8 cellular contexts compared by ENCODE assay signal in the genomic region with DNA sequence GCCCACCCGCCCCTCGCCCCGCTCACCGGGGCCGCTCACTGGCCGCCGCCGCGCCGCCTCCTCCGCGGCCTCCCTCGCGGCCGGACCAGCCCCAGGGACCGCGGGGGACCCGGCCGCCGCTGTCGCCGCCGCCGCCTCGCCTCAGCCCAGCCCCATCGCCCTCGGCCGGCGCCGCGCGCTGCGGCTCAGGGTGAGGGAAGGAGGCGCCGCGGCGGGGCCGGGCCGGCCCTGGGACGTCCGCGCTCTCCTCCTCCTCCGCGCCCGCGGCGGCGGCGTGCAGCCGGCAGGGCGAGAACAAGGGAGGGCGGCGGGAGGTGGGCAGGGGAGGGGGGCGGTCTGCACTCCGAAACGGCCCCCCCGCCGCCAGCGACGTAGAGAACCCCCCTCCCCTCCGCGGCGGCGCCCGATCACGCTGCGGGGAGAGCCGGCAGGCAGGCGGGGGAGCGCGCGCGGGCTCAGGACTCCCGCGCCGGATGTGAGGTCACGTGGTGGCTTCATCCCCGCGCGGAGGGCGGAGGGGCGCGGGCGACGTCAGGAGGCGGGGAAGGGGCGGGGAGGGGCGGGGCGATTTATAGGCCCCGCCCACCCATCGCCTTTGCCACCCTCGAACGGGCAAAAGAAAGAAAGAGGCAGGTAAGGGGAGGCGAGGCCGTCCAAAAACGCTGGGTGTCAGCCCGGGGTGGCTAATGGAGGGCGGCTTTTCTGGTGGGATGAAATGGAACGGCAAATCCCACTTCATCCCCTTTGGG. TPM values are rescaled to one million over a fixed set of nuclear protein-coding genes. Genes with fewer than 3 reads are reported as not detected.
A peak's percentile ranks its signal among the peaks of the same experiment; 100 is the strongest.
DNase-seq lines count a peak whose midpoint lies in the region; ATAC-seq and TF ChIP-seq lines count a peak whose summit lies in the region.

A gene (minus strand): TSS at position 463 of the 749 bp plus-strand sequence. CDS start 24,812 bp downstream, outside the sequence.

- TF ChIP-seq CTCF in liver (IDR thresholded peaks at IDR 0.05; ENCODE audit: low read depth, low read length, missing input control) = no peak

- H3K36me3 ChIP-seq in liver (ENCODE audit: control insufficient read depth in 4 of 4, insufficient read depth in 3 of 4, low read depth in 1 of 4, low read length in 3 of 4) = no peaks in the 10 kb centered on the region

- H3K9ac ChIP-seq in liver (ENCODE audit: low read depth in 1 of 2, low read length in 2 of 2) = peak within 1 kb of the TSS; percentile 82 to 93

- no peaks in the 10 kb centered on the region for H3K27me3 ChIP-seq in liver (ENCODE audit: control insufficient read depth in 4 of 4, insufficient read depth in 4 of 4, low read length in 3 of 4)

- no peak for TF ChIP-seq RAD21 in liver (IDR thresholded peaks at IDR 0.05)

- peak; percentile 62 for ATAC-seq in GM19395 (IDR thresholded peaks at IDR 0.05; ENCODE audit: unreplicated experiment)
- peak; percentile 54 for ATAC-seq in HG03558 (IDR thresholded peaks at IDR 0.05; ENCODE audit: extremely low read depth, unreplicated experiment)

- no peaks in the 10 kb centered on the region for H3K9me3 ChIP-seq in liver (ENCODE audit: control insufficient read depth in 4 of 4, low read length in 3 of 4)

- under 1% methylated on average over 93 of the region's 99 CpGs for WGBS in liver

- peak within 1 kb of the TSS; percentile 80 to 97 (median 86) for H3K4me3 ChIP-seq in liver (ENCODE audit: low read depth in 1 of 3, low read length in 3 of 3)

- DNase-seq in C1 segment of cervical spinal cord (lab: John Stamatoyannopoulos, UW) (peak; percentile 26 to 91 (median 84)), NCI-H774 (lab: John Stamatoyannopoulos, UW) (peak; percentile 98), dermis blood vessel endothelial cell (peak; percentile 95)
- DNase-seq in activated CD4-positive, alpha-beta T cell treated with anti-CD3 and anti-CD28 coated beads, Interleukin-2, amount 50 U/mL, for 48 hours = peak; percentile 83 to 87
- peak; percentile 85 to 89 for DNase-seq in stimulated activated CD4-positive, alpha-beta T cell treated with anti-CD3 and anti-CD28 coated beads, Interleukin-4, amount 100 ng/mL, for 4 hours

- peaks cover 11 to 38% (median 24%) of the 10 kb centered on the region in 4 donors for H3K4me1 ChIP-seq in liver (ENCODE audit: control insufficient read depth in 4 of 4, insufficient read depth in 4 of 4, low read length in 3 of 4)

- peak within 1 kb of the TSS; percentile 95 to 96 for H3K27ac ChIP-seq in liver (ENCODE audit: low read depth in 1 of 2, low read length in 2 of 2)

TF ChIP-seq in liver, 16 proteins besides CTCF, POLR2A, EP300 and RAD21:
- no peak for TF ChIP-seq SP1 (IDR thresholded peaks at IDR 0.05)
- TF ChIP-seq GABPA (IDR thresholded peaks at IDR 0.05 in 1 of 2, conservative IDR thresholded peaks at IDR 0.05 in 1 of 2) = peak in 1 of 2 donors; percentile 33
- no peak for TF ChIP-seq NR2F2 (IDR thresholded peaks at IDR 0.05)
- TF ChIP-seq RXRA (IDR thresholded peaks at IDR 0.05) = peak; percentile 18 to 26
- TF ChIP-seq EGR1 (IDR thresholded peaks at IDR 0.05; ENCODE audit: low read depth in 2 of 2) = no peak
- TF ChIP-seq, protein P1, sequence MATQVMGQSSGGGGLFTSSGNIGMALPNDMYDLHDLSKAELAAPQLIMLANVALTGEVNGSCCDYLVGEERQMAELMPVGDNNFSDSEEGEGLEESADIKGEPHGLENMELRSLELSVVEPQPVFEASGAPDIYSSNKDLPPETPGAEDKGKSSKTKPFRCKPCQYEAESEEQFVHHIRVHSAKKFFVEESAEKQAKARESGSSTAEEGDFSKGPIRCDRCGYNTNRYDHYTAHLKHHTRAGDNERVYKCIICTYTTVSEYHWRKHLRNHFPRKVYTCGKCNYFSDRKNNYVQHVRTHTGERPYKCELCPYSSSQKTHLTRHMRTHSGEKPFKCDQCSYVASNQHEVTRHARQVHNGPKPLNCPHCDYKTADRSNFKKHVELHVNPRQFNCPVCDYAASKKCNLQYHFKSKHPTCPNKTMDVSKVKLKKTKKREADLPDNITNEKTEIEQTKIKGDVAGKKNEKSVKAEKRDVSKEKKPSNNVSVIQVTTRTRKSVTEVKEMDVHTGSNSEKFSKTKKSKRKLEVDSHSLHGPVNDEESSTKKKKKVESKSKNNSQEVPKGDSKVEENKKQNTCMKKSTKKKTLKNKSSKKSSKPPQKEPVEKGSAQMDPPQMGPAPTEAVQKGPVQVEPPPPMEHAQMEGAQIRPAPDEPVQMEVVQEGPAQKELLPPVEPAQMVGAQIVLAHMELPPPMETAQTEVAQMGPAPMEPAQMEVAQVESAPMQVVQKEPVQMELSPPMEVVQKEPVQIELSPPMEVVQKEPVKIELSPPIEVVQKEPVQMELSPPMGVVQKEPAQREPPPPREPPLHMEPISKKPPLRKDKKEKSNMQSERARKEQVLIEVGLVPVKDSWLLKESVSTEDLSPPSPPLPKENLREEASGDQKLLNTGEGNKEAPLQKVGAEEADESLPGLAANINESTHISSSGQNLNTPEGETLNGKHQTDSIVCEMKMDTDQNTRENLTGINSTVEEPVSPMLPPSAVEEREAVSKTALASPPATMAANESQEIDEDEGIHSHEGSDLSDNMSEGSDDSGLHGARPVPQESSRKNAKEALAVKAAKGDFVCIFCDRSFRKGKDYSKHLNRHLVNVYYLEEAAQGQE (IDR thresholded peaks at IDR 0.05) = peak; percentile 57

RNA-seq across cellular contexts. Expression of the gene that starts here (rescaled TPM):
- total RNA-seq in dermis blood vessel endothelial cell = 145 and 196 TPM in 2 replicates
- total RNA-seq in liver = 100 to 1,000 TPM in 1 of 2 donors, 10 to 100 TPM in 1; 77.8 to 257 TPM
- polyA plus RNA-seq in liver = 10 to 100 TPM; 33.6 to 35.1 TPM

Comparison
In these comparisons a context has a peak if more than half of its experiments do, and no peak if none do; other contexts are left out.
1. Peak in every context shown above with its lines: DNase-seq, ATAC-seq, H3K4me3 ChIP-seq and H3K27ac ChIP-seq.